ENCODE assay signal across 1 cellular context in genomic region chr22:19175602-19176174, GRCh38.
TF ChIP-seq lines count a peak whose summit lies in the region.

No MANE protein-coding gene starts in this region.

TF ChIP-seq in K562, 482 proteins besides CTCF, POLR2A, EP300 and RAD21 (continues in another document):
- TF ChIP-seq WHSC1 (IDR thresholded peaks at IDR 0.05; ENCODE audit: low read length) (peak; percentile 57), ZNF592 (IDR thresholded peaks at IDR 0.05) (no peak), THAP12 (CRISPR knock-in tag; IDR thresholded peaks at IDR 0.05) (peak; percentile 39), ZNF764 (CRISPR knock-in tag; IDR thresholded peaks at IDR 0.05; ENCODE audit: low read depth) (no peak), HNRNPL (IDR thresholded peaks at IDR 0.05; ENCODE audit: low read depth, low read length) (peak; percentile 84; the same call in 1 of the 2 replicates), ZNF197 (CRISPR knock-in tag; IDR thresholded peaks at IDR 0.05; ENCODE audit: low read depth) (no peak), CXXC5 (CRISPR knock-in tag; IDR thresholded peaks at IDR 0.05) (peak; percentile 43; the same call in 1 of the 2 replicates), ATF1 (CRISPR knock-in tag; IDR thresholded peaks at IDR 0.05) (no peak), ATF1 (tag; IDR thresholded peaks at IDR 0.05) (0 out of 2 replicates have a peak, but pooled peaks have one; percentile 31), CAMTA2 (CRISPR knock-in tag; conservative IDR thresholded peaks at IDR 0.05) (peak; percentile 70), GABPB1 (CRISPR knock-in tag; IDR thresholded peaks at IDR 0.05) (no peak), MYC (IDR thresholded peaks at IDR 0.05; ENCODE audit: low read depth, low read length) (no peak), MYC (CRISPR knock-in tag; IDR thresholded peaks at IDR 0.05; ENCODE audit: borderline replicate concordance, low read depth) (0 out of 2 replicates have a peak, but pooled peaks have one; percentile 4), SRF (CRISPR knock-in tag; IDR thresholded peaks at IDR 0.05) (no peak), MXD1 (CRISPR knock-in tag; IDR thresholded peaks at IDR 0.05; ENCODE audit: borderline replicate concordance, poor library complexity, severe bottlenecking) (no peak), YY1 (IDR thresholded peaks at IDR 0.05; ENCODE audit: borderline replicate concordance in 1 of 3, control insufficient read depth in 1 of 3, extremely low read depth in 1 of 3, insufficient read depth in 3 of 3, insufficient read length in 1 of 3, insufficient replicate concordance in 2 of 3, low read depth in 1 of 3, low read length in 2 of 3) (peak in 1 of 3 experiments; percentile 16), PHB (CRISPR knock-in tag; IDR thresholded peaks at IDR 0.05) (no peak; the same call in 1 of the 2 replicates), ERF (CRISPR knock-in tag; IDR thresholded peaks at IDR 0.05) (peak; percentile 10; the same call in 1 of the 2 replicates), POLR2AphosphoS2 (IDR thresholded peaks at IDR 0.05; ENCODE audit: low read length) (peak; percentile 74), CREM (IDR thresholded peaks at IDR 0.05; ENCODE audit: low read depth) (no peak), BHLHE40 (IDR thresholded peaks at IDR 0.05; ENCODE audit: low read length) (peak; percentile 78), HOMEZ (CRISPR knock-in tag; IDR thresholded peaks at IDR 0.05) (peak; percentile 20; the same call in 1 of the 2 replicates), HNRNPLL (IDR thresholded peaks at IDR 0.05; ENCODE audit: low read depth, low read length, poor library complexity, severe bottlenecking) (peak; percentile 15), E2F6 (IDR thresholded peaks at IDR 0.05; ENCODE audit: borderline replicate concordance in 1 of 2, extremely low read depth in 1 of 2, insufficient read depth in 1 of 2, insufficient read length in 1 of 2, low read depth in 1 of 2, low read length in 1 of 2, poor library complexity in 1 of 2, severe bottlenecking in 1 of 2) (peak in 1 of 2 experiments; percentile 55), CHCHD3 (CRISPR knock-in tag; IDR thresholded peaks at IDR 0.05) (0 out of 2 replicates have a peak, but pooled peaks have one; percentile 2), ZFP36 (IDR thresholded peaks at IDR 0.05; ENCODE audit: low read depth, low read length, partially characterized antibody) (no peak), RB1 (IDR thresholded peaks at IDR 0.05; ENCODE audit: low read depth) (no peak), ZNF146 (CRISPR knock-in tag; IDR thresholded peaks at IDR 0.05; ENCODE audit: unreplicated experiment) (no peak), ZNF436 (CRISPR knock-in tag; IDR thresholded peaks at IDR 0.05) (0 out of 2 replicates have a peak, but pooled peaks have one; percentile 42), ELF1 (tag; IDR thresholded peaks at IDR 0.05) (no peak), ZFP1 (CRISPR knock-in tag; IDR thresholded peaks at IDR 0.05) (no peak), ZNF655 (CRISPR knock-in tag; IDR thresholded peaks at IDR 0.05) (no peak), GTF2B (IDR thresholded peaks at IDR 0.05; ENCODE audit: extremely low read depth, insufficient read length) (no peak), SIRT6 (IDR thresholded peaks at IDR 0.05; ENCODE audit: low read depth, low read length) (peak; percentile 98), VEZF1 (CRISPR knock-in tag; IDR thresholded peaks at IDR 0.05) (no peak), ELF2 (CRISPR knock-in tag; IDR thresholded peaks at IDR 0.05) (0 out of 2 replicates have a peak, but pooled peaks have one; percentile 29), SAFB (IDR thresholded peaks at IDR 0.05; ENCODE audit: borderline replicate concordance, low read depth, low read length) (no peak), CREB1 (IDR thresholded peaks at IDR 0.05) (no peak), CREB1 (CRISPR knock-in tag; IDR thresholded peaks at IDR 0.05) (no peak), SAP30 (IDR thresholded peaks at IDR 0.05; ENCODE audit: borderline replicate concordance, insufficient read depth, low read depth, low read length, poor library complexity, severe bottlenecking) (peak; percentile 64), SP1 (CRISPR knock-in tag; IDR thresholded peaks at IDR 0.05) (no peak), TEAD2 (tag; IDR thresholded peaks at IDR 0.05) (no peak), ZNF3 (CRISPR knock-in tag; IDR thresholded peaks at IDR 0.05) (no peak), GABPA (tag; conservative IDR thresholded peaks at IDR 0.05; ENCODE audit: low read depth) (no peak), DEAF1 (CRISPR knock-in tag; IDR thresholded peaks at IDR 0.05) (no peak), ZSCAN29 (IDR thresholded peaks at IDR 0.05) (no peak), SMARCE1 (IDR thresholded peaks at IDR 0.05) (no peak), ZNF668 (CRISPR knock-in tag; IDR thresholded peaks at IDR 0.05) (no peak), ZNF561 (CRISPR knock-in tag; conservative IDR thresholded peaks at IDR 0.05) (no peak), SMAD2 (IDR thresholded peaks at IDR 0.05; ENCODE audit: low read depth, low read length) (no peak), TFE3 (CRISPR knock-in tag; IDR thresholded peaks at IDR 0.05) (peak; percentile 92), NR4A1 (CRISPR knock-in tag; IDR thresholded peaks at IDR 0.05) (no peak), NR4A1 (tag; IDR thresholded peaks at IDR 0.05) (0 out of 2 replicates have a peak, but pooled peaks have one; percentile 23)
